Comparison of ENCODE assay signal across 2 cellular contexts in genomic region chr17:49887086-49887743, GRCh38.
TF ChIP-seq lines count a peak whose summit lies in the region.

No MANE protein-coding gene starts in this region.

TF ChIP-seq in GM23338, 12 proteins besides CTCF, POLR2A, EP300 and RAD21 (continued from another document):
- TF ChIP-seq REST (IDR thresholded peaks at IDR 0.05; ENCODE audit: unreplicated experiment): no peak
- no peak; the same call in 1 of the 2 replicates for TF ChIP-seq ZNF462 (CRISPR knock-in tag; IDR thresholded peaks at IDR 0.05)
- no peak for TF ChIP-seq EZH2phosphoT487 (IDR thresholded peaks at IDR 0.05; ENCODE audit: unreplicated experiment)
- no peak for TF ChIP-seq EZH2 (IDR thresholded peaks at IDR 0.05; ENCODE audit: low read depth, unreplicated experiment)
- TF ChIP-seq JUNB (IDR thresholded peaks at IDR 0.05; ENCODE audit: unreplicated experiment): no peak
- TF ChIP-seq NANOG (IDR thresholded peaks at IDR 0.05; ENCODE audit: borderline replicate concordance): no peak
- no peak for TF ChIP-seq POLR2AphosphoS5 (IDR thresholded peaks at IDR 0.05; ENCODE audit: low read depth)
- TF ChIP-seq CREB1 (CRISPR knock-in tag; IDR thresholded peaks at IDR 0.05; ENCODE audit: low read depth): no peak
- TF ChIP-seq ZNF114 (CRISPR knock-in tag; IDR thresholded peaks at IDR 0.05): no peak

TF ChIP-seq in SK-N-SH treated with all-trans-retinoic acid at 6 μM for 48 hours, 23 proteins besides CTCF, POLR2A, EP300 and RAD21 (continued from another document):
- no peak for TF ChIP-seq BACH2 (CRISPR knock-in tag; IDR thresholded peaks at IDR 0.05; ENCODE audit: borderline replicate concordance)
- no peak for TF ChIP-seq TCF4 (CRISPR knock-in tag; IDR thresholded peaks at IDR 0.05; ENCODE audit: borderline replicate concordance)
